ENCODE assay signal across 8 cellular contexts in the genomic region with DNA sequence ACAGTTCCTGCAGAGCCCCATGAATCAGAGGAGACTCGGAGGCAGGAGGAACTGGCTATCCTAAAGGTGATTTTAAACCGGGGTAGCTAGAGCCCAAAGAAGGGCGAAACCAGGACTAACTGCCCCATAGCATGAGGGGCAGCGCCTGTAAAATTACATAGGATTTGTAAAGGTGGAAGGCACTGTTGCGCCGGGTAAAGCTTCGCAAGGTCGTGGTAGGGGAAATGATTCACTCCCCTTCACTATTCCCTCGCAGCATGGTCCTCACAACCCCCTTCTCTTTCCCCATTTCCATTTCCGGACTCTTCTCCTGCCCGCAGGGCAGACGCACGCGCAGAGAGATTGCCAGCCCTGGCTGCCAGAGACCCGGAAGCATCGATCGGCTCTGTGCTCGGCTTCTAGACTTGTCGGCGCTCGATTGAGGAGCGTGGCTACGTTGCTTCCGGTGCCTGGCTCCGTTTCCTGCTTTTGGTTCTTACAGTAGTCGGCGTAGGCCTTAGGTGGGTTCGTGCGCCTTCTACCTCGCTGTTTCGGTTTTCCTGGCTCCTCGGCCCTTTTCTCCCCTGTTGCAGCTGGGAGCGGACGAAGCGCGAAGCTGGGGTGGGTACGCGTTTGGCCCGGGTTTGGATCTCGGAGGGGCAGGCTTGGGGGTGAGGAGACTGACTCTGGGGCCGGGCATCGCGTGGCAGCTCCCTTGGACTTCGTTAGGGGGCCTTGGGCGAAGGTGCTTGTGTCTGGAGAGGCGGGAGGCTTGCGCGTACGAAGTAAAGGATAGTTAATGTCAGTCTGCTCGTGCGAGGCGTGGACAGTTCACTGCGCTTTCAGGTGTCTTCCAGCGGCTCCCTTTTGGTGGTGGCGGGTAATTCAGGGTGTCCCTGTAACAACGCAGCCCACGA. TPM values are rescaled to one million over a fixed set of nuclear protein-coding genes. Genes with fewer than 3 reads are reported as not detected.
DNase-seq lines count a peak whose midpoint lies in the region; TF ChIP-seq lines count a peak whose summit lies in the region.

Gene SNRPB2, plus strand, starts transcription at position 462 of the 896 bp plus-strand sequence. CDS start 1,677 bp downstream, outside the sequence.

- peaks cover 27% of the 10 kb centered on the region for H3K36me3 Mint-ChIP-seq in HFFc6 (ENCODE audit: low read depth)

- H3K4me1 ChIP-seq in suprapubic skin: peaks cover 25% of the 10 kb centered on the region

- TF ChIP-seq CTCF in HFFc6 (IDR thresholded peaks at IDR 0.05): peak; percentile 23; the same call in 1 of the 2 replicates
- no peak for TF ChIP-seq CTCF in NB4 (IDR thresholded peaks at IDR 0.05; ENCODE audit: low read depth, low read length)
- no peak for TF ChIP-seq CTCF in suprapubic skin (IDR thresholded peaks at IDR 0.05)

- 0 out of 2 replicates have a peak, but pooled peaks cover 2% of the 10 kb centered on the region for H3K9me3 ChIP-seq in SK-N-MC (ENCODE audit: low read depth, low read length)
- H3K9me3 ChIP-seq in suprapubic skin: peaks cover 3% of the 10 kb centered on the region

- no peaks in the 10 kb centered on the region for H3K27me3 Mint-ChIP-seq in HFFc6 (ENCODE audit: insufficient read depth)

- H3K4me3 Mint-ChIP-seq in HFFc6: peak within 1 kb of the TSS; percentile 99

- peak within 1 kb of the TSS; percentile 83 for H3K27ac ChIP-seq in SK-N-MC
- H3K27ac ChIP-seq in suprapubic skin: peak within 1 kb of the TSS; percentile 86

- DNase-seq in GM04504 (ENCODE audit: low read depth): peak; percentile 86
- DNase-seq in HFFc6: peak; percentile 92
- DNase-seq in NB4 (ENCODE audit: low read depth): peak; percentile 98
- peak; percentile 88 for DNase-seq in SK-N-MC (ENCODE audit: low read depth, low spot score)
- DNase-seq in activated naive CD4-positive, alpha-beta T cell treated with anti-CD3 and anti-CD28 coated beads, Interleukin-2, amount 50 U/mL, for 16 hours: peak; percentile 92
- peak; percentile 92 for DNase-seq in globus pallidus (ENCODE audit: low spot score)
- peak; percentile 42 to 97 (median 89) for DNase-seq in nucleus accumbens (lab: John Stamatoyannopoulos, UW)
- peak; percentile 96 for DNase-seq in suprapubic skin (ENCODE audit: low spot score in 2 of 2)

- TF ChIP-seq POLR2A in NB4 (IDR thresholded peaks at IDR 0.05; ENCODE audit: extremely low read depth, insufficient read length) (peak; percentile 92), suprapubic skin (IDR thresholded peaks at IDR 0.05) (peak; percentile 37 to 77)

- H3K4me1 Mint-ChIP-seq in HFFc6 (ENCODE audit: low read depth): peaks cover 24% of the 10 kb centered on the region

- peak within 1 kb of the TSS; percentile 99 for H3K27ac Mint-ChIP-seq in HFFc6

- H3K4me3 ChIP-seq in NB4 (ENCODE audit: low read depth, low read length): peak within 1 kb of the TSS; percentile 95
- H3K4me3 ChIP-seq in SK-N-MC: peak within 1 kb of the TSS; percentile 83
- H3K4me3 ChIP-seq in suprapubic skin: peak within 1 kb of the TSS; percentile 89

- peaks cover 36% of the 10 kb centered on the region for H3K27me3 ChIP-seq in suprapubic skin

- H3K9ac ChIP-seq in SK-N-MC (ENCODE audit: insufficient read length): peak within 1 kb of the TSS; percentile 96

- WGBS in suprapubic skin: 8% methylated on average over 38 of the region's 57 CpGs

- no peaks in the 10 kb centered on the region for H3K9me3 Mint-ChIP-seq in HFFc6

- H3K36me3 ChIP-seq in SK-N-MC (ENCODE audit: insufficient read depth, low read length) (peaks cover 38% of the 10 kb centered on the region), suprapubic skin (peaks cover 16% of the 10 kb centered on the region)

- TF ChIP-seq EP300 in suprapubic skin (IDR thresholded peaks at IDR 0.05): no peak

RNA-seq across cellular contexts. Expression of gene SNRPB2, which starts in this region (rescaled TPM):
- 10 to 100 TPM; 61.8 to 84.8 (median 77.0) TPM for total RNA-seq in HFFc6 (2021; fragmentation: NEBNext Ultra II Directional; extraction: Animal tissue kit (Norgen Biotek cat#: 25700))
- 10 to 100 TPM; 14.1 to 26.9 (median 17.8) TPM for total RNA-seq in suprapubic skin

Comparison
In these comparisons a context has a peak if more than half of its experiments do, and no peak if none do; other contexts are left out.
1. Peak in every context shown above with its lines: DNase-seq, H3K4me3 ChIP-seq and H3K27ac ChIP-seq.